1 cellular context compared by ENCODE assay signal in genomic region chr16:31077024-31077423, GRCh38.
TF ChIP-seq lines count a peak whose summit lies in the region.

No MANE protein-coding gene starts in this region.

TF ChIP-seq in HepG2, 621 proteins besides CTCF, POLR2A, EP300 and RAD21:
- TF ChIP-seq PATZ1 (CRISPR knock-in tag; IDR thresholded peaks at IDR 0.05) (no peak), SSRP1 (CRISPR knock-in tag; IDR thresholded peaks at IDR 0.05) (0 out of 2 replicates have a peak, but pooled peaks have one; percentile 4), PRDM15 (CRISPR knock-in tag; IDR thresholded peaks at IDR 0.05) (no peak), AGO2 (optimal IDR thresholded peaks at IDR 0.05; ENCODE audit: low read depth, low read length) (peak; percentile 55)
